20 cellular contexts compared by ENCODE assay signal in genomic region chr4:98664959-98665358, GRCh38. TPM values are rescaled to one million over a fixed set of nuclear protein-coding genes. Genes with fewer than 3 reads are reported as not detected.
DNase-seq lines count a peak whose midpoint lies in the region; ATAC-seq and TF ChIP-seq lines count a peak whose summit lies in the region.
"Had no signal": no experiment of that assay in that cellular context is flagged by ENCODE, and none has a peak within 500 bp of the region (broad histone marks: within the 10 kb centered on the region; RNA-seq: fewer than 3 reads in every experiment).

No MANE protein-coding gene starts in this region.

- no peak for ATAC-seq in activated CD8-positive, alpha-beta memory T cell treated with anti-CD3 and anti-CD28 coated beads, Interleukin-2, amount 10 ng/mL, durations not matched to agents 7 days and 5 days
- ATAC-seq in activated T-helper 17 cell treated with anti-CD3 and anti-CD28 coated beads, Interleukin-2, amount 50 U/mL, for 72 hours (replicated peaks), result no peak
- ATAC-seq in HG02610 (IDR thresholded peaks at IDR 0.05; ENCODE audit: unreplicated experiment), result no peak
- ATAC-seq in left colon, result no peak
- ATAC-seq: GM12878; stimulated activated naive CD8-positive, alpha-beta T cell treated with anti-CD3 and anti-CD28 coated beads, Interleukin-15, amount 100 ng/mL, for 72 hours had no signal

- H3K36me3 ChIP-seq in KOPT-K1 (ENCODE audit: insufficient read depth, low read length) (no peaks in the 10 kb centered on the region), spleen (no peaks in the 10 kb centered on the region)

- H3K9me3 ChIP-seq in KOPT-K1 (ENCODE audit: insufficient read depth, low read length, poor library complexity, severe bottlenecking), result peaks cover 23% of the 10 kb centered on the region
- no peaks in the 10 kb centered on the region for H3K9me3 ChIP-seq in spleen

- no peak for TF ChIP-seq CTCF in spleen (IDR thresholded peaks at IDR 0.05 in 8 of 11, conservative IDR thresholded peaks at IDR 0.05 in 3 of 11)

- peaks cover 2% of the 10 kb centered on the region for H3K9me3 Mint-ChIP-seq in activated CD8-positive, alpha-beta memory T cell treated with anti-CD3 and anti-CD28 coated beads, Interleukin-2, amount 10 ng/mL, durations not matched to agents 7 days and 5 days (ENCODE audit: low read depth)
- no peaks in the 10 kb centered on the region for H3K9me3 Mint-ChIP-seq in activated T-helper 17 cell treated with anti-CD3 and anti-CD28 coated beads, Interleukin-2, amount 50 U/mL, for 72 hours
- H3K9me3 Mint-ChIP-seq: immature natural killer cell, type B pancreatic cell had no signal

- H3K4me1 ChIP-seq in spleen, result peaks cover 7 to 40% (median 26%) of the 10 kb centered on the region in 6 donors

- 98 to 100% (median 99%) methylated on average over 2 to 4 of the region's 4 CpGs for WGBS in spleen, 5 donors

- intact Hi-C loops in spleen (cut with DNase I; ENCODE audit: low total_unique reads), result no loop called here
- intact Hi-C loops in left colon (cut with DNase I, micrococcal nuclease), result loop anchor here in 1 of 2 donors (10.0 kb wide), 1 partner anchor 200 kb away; no protein-coding TSS in a partner anchor

- H3K4me3 ChIP-seq in spleen, result no peak overlapping the region
- H3K4me3 ChIP-seq: GM12878 had no signal

- no peak for TF ChIP-seq POLR2A in spleen (IDR thresholded peaks at IDR 0.05)

- no peak for DNase-seq in activated CD8-positive, alpha-beta memory T cell treated with anti-CD3 and anti-CD28 coated beads, Interleukin-2, amount 10 ng/mL, durations not matched to agents 7 days and 5 days
- DNase-seq in activated CD8-positive, alpha-beta memory T cell treated with anti-CD3 and anti-CD28 coated beads, Interleukin-2, amount 50 U/mL, for 48 hours, result no peak
- DNase-seq in spleen, result no peak
- DNase-seq in hypothalamus (lab: John Stamatoyannopoulos, UW), result no peak
- DNase-seq in left colon, result no peak
- DNase-seq: activated CD8-positive, alpha-beta memory T cell treated with anti-CD3 and anti-CD28 coated beads for 24 hours; Calu3; endodermal cell; GF-D8; immature natural killer cell; NCI-H1105 treated with DMSO at 0.1 percent for 48 hours; NCI-H774; RPMI8226; stimulated activated CD4-positive, alpha-beta T cell treated with anti-CD3 and anti-CD28 coated beads, Interleukin-1b, Interleukin-23, amount 100 ng/mL, for 48 hours; stimulated activated naive CD8-positive, alpha-beta T cell treated with anti-CD3 and anti-CD28 coated beads, Interleukin-15, amount 100 ng/mL, for 72 hours had no signal

- CTCF ChIA-PET in activated CD8-positive, alpha-beta memory T cell treated with anti-CD3 and anti-CD28 coated beads, Interleukin-2, amount 10 ng/mL, durations not matched to agents 7 days and 5 days (lab: Charles Lee), result no interaction called here

- H3K27ac ChIP-seq in KOPT-K1 (ENCODE audit: low read depth, low read length, poor library complexity, severe bottlenecking) (peak overlapping the region; percentile 94), spleen (peak overlapping the region in 5 of 8 donors; percentile 7 to 89 (median 82))

- no peaks in the 10 kb centered on the region for H3K27me3 ChIP-seq in spleen (replicated peaks in 1 of 7)

- peak overlapping the region; percentile 24 for H3K27ac Mint-ChIP-seq in activated CD8-positive, alpha-beta memory T cell treated with anti-CD3 and anti-CD28 coated beads, Interleukin-2, amount 10 ng/mL, durations not matched to agents 7 days and 5 days
- H3K27ac Mint-ChIP-seq in activated T-helper 17 cell treated with anti-CD3 and anti-CD28 coated beads, Interleukin-2, amount 50 U/mL, for 72 hours, result no peak overlapping the region
- H3K27ac Mint-ChIP-seq: endodermal cell, type B pancreatic cell had no signal

- H3K36me3 Mint-ChIP-seq in activated CD8-positive, alpha-beta memory T cell treated with anti-CD3 and anti-CD28 coated beads, Interleukin-2, amount 10 ng/mL, durations not matched to agents 7 days and 5 days, result peaks cover 14% of the 10 kb centered on the region
- peaks cover 5% of the 10 kb centered on the region for H3K36me3 Mint-ChIP-seq in activated T-helper 17 cell treated with anti-CD3 and anti-CD28 coated beads, Interleukin-2, amount 50 U/mL, for 72 hours (ENCODE audit: low read depth)
- H3K36me3 Mint-ChIP-seq: immature natural killer cell, type B pancreatic cell had no signal

- H3K27me3 Mint-ChIP-seq in activated CD8-positive, alpha-beta memory T cell treated with anti-CD3 and anti-CD28 coated beads, Interleukin-2, amount 10 ng/mL, durations not matched to agents 7 days and 5 days, result no peaks in the 10 kb centered on the region
- H3K27me3 Mint-ChIP-seq in activated T-helper 17 cell treated with anti-CD3 and anti-CD28 coated beads, Interleukin-2, amount 50 U/mL, for 72 hours, result no peaks in the 10 kb centered on the region
- H3K27me3 Mint-ChIP-seq: stimulated activated naive CD8-positive, alpha-beta T cell treated with anti-CD3 and anti-CD28 coated beads, Interleukin-15, amount 100 ng/mL, for 72 hours had no signal

- H3K4me1 Mint-ChIP-seq in activated CD8-positive, alpha-beta memory T cell treated with anti-CD3 and anti-CD28 coated beads, Interleukin-2, amount 10 ng/mL, durations not matched to agents 7 days and 5 days, result peaks cover 37% of the 10 kb centered on the region
- peaks cover 31% of the 10 kb centered on the region for H3K4me1 Mint-ChIP-seq in activated T-helper 17 cell treated with anti-CD3 and anti-CD28 coated beads, Interleukin-2, amount 50 U/mL, for 72 hours

- no peak overlapping the region for H3K4me3 Mint-ChIP-seq in activated CD8-positive, alpha-beta memory T cell treated with anti-CD3 and anti-CD28 coated beads, Interleukin-2, amount 10 ng/mL, durations not matched to agents 7 days and 5 days
- H3K4me3 Mint-ChIP-seq in activated T-helper 17 cell treated with anti-CD3 and anti-CD28 coated beads, Interleukin-2, amount 50 U/mL, for 72 hours, result peak overlapping the region; percentile 91
- H3K4me3 Mint-ChIP-seq: endodermal cell; immature natural killer cell; stimulated activated naive CD8-positive, alpha-beta T cell treated with anti-CD3 and anti-CD28 coated beads, Interleukin-15, amount 100 ng/mL, for 72 hours; type B pancreatic cell had no signal

RNA-seq across cellular contexts. Expression of gene TSPAN5, which starts 6.5 kb away (rescaled TPM):
- 10 to 100 TPM; 25.0 to 27.8 TPM for total RNA-seq in activated CD8-positive, alpha-beta memory T cell treated with anti-CD3 and anti-CD28 coated beads, Interleukin-2, amount 10 ng/mL, durations not matched to agents 7 days and 5 days
- total RNA-seq in activated T-helper 17 cell treated with anti-CD3 and anti-CD28 coated beads, Interleukin-2, amount 50 U/mL, for 72 hours, result 10 to 100 TPM; 17.8 to 19.0 TPM
- total RNA-seq in spleen, result 10 to 100 TPM; 14.9 to 33.6 (median 25.7) TPM
- polyA plus RNA-seq in spleen, result 1 to 10 TPM; 4.6 to 6.5 (median 5.0) TPM
- 1 to 10 TPM; 2.8 to 6.9 TPM for total RNA-seq in left colon
